ENCODE assay signal across 14 cellular contexts in the genomic region with DNA sequence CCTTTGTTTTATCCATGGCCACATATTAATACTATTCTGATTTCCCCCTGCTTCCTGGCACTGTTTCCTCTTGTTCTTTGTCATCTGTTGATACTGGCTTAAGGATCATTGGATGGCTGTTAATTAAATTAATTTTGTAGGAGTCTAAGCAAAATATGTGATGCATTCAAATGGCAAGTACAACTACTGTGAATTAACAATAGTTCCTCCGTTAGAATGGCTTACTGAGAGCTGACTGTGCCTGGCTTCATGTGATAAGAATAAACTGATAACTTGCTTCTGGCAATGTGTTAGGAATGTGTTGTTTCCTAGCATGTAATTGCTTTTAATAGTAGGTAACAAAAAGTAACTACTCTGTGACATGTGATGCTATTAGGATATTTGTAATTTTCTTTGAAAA.
A peak's percentile ranks its signal among the peaks of the same experiment; 100 is the strongest.
DNase-seq lines count a peak whose midpoint lies in the region; ATAC-seq and TF ChIP-seq lines count a peak whose summit lies in the region.
"Had no signal": no experiment of that assay in that cellular context is flagged by ENCODE, and none has a peak within 500 bp of the region (broad histone marks: within the 10 kb centered on the region; RNA-seq: fewer than 3 reads in every experiment).

No MANE protein-coding gene starts in this region.

- H3K27ac ChIP-seq in heart left ventricle (no peak overlapping the region), left ventricle myocardium inferior (replicated peaks) (no peak overlapping the region), endodermal cell (ENCODE audit: low read depth, low read length) (no peak overlapping the region), mesendoderm (ENCODE audit: low read depth, low read length) (no peak overlapping the region), ovary (no peak overlapping the region)
- H3K27ac ChIP-seq: BLaER1 treated with 17β-estradiol and CSF1 and Interleukin-3, amounts not matched to agents 10 nM and 100 nM; GM23248 had no signal

- no peak overlapping the region for H4K8ac ChIP-seq in mesendoderm (ENCODE audit: low read depth, low read length)

- H3K18ac ChIP-seq in mesendoderm (ENCODE audit: low read length), result no peak overlapping the region

- TF ChIP-seq POLR2A in heart left ventricle (IDR thresholded peaks at IDR 0.05) (no peak), ovary (IDR thresholded peaks at IDR 0.05) (no peak)

- 14 to 15% (median 14%) methylated on average over 1 of the region's 1 CpG for WGBS in heart left ventricle, 4 donors
- 41% methylated on average over 1 of the region's 1 CpG; no CpG with 5 or more reads in 1 of the 2 experiments for WGBS in endodermal cell (ENCODE audit: insufficient coverage in 1 of 2, insufficient read length in 1 of 2), 2 experiments
- WGBS in mesendoderm (ENCODE audit: extremely low coverage, insufficient coverage, low lambda C conversion rate), result no CpG with 5 or more reads among the region's 1 CpG
- 31 to 52% (median 43%) methylated on average over 1 of the region's 1 CpG for WGBS in ovary, 3 donors

- intact Hi-C loops in heart left ventricle (cut with DNase I) (no loop called here), left ventricle myocardium inferior (cut with micrococcal nuclease) (no loop called here), ovary (cut with DNase I) (no loop called here)

- ATAC-seq in heart left ventricle (peak in 3 of 4 donors; percentile 41 to 58 (median 47)), HG03175 (IDR thresholded peaks at IDR 0.05; ENCODE audit: unreplicated experiment) (no peak)

- H3K4me3 Mint-ChIP-seq in endodermal cell, result no peak overlapping the region
- H3K4me3 Mint-ChIP-seq: CD4-positive, CD25-positive, alpha-beta regulatory T cell had no signal

- H3K27ac Mint-ChIP-seq in endodermal cell, result peak overlapping the region; percentile 18
- H3K27ac Mint-ChIP-seq: CD4-positive, CD25-positive, alpha-beta regulatory T cell had no signal

- H3K4me1 ChIP-seq in heart left ventricle (peaks cover 0 to 10% (median 0%) of the 10 kb centered on the region in 12 donors), left ventricle myocardium inferior (peaks cover 16% of the 10 kb centered on the region), endodermal cell (ENCODE audit: control insufficient read depth, insufficient read depth, low read length) (no peaks in the 10 kb centered on the region), mesendoderm (ENCODE audit: control insufficient read depth, low read depth, low read length) (no peaks in the 10 kb centered on the region), ovary (ENCODE audit: insufficient read depth) (no peaks in the 10 kb centered on the region)
- H3K4me1 ChIP-seq: BLaER1 treated with 17β-estradiol and CSF1 and Interleukin-3, amounts not matched to agents 10 nM and 100 nM had no signal

- H4K5ac ChIP-seq in mesendoderm (ENCODE audit: low read length), result no peak overlapping the region

- H3K4ac ChIP-seq in mesendoderm (ENCODE audit: low read depth, low read length), result no peak overlapping the region

- no peaks in the 10 kb centered on the region for H3K27me3 Mint-ChIP-seq in endodermal cell (ENCODE audit: insufficient read depth)
- H3K27me3 Mint-ChIP-seq: CD4-positive, CD25-positive, alpha-beta regulatory T cell had no signal

- no peaks in the 10 kb centered on the region for H3K36me3 ChIP-seq in heart left ventricle
- no peaks in the 10 kb centered on the region for H3K36me3 ChIP-seq in left ventricle myocardium inferior
- H3K36me3 ChIP-seq in endodermal cell (ENCODE audit: control insufficient read depth, insufficient read depth, low read length), result no peaks in the 10 kb centered on the region
- no peaks in the 10 kb centered on the region for H3K36me3 ChIP-seq in mesendoderm (ENCODE audit: control insufficient read depth, insufficient read depth, low read length)
- no peaks in the 10 kb centered on the region for H3K36me3 ChIP-seq in ovary

- peaks cover 29% of the 10 kb centered on the region for H3K4me1 Mint-ChIP-seq in endodermal cell
- H3K4me1 Mint-ChIP-seq: CD4-positive, CD25-positive, alpha-beta regulatory T cell had no signal

- no peak overlapping the region for H2BK120ac ChIP-seq in mesendoderm (ENCODE audit: low read depth, low read length)

- H2BK15ac ChIP-seq in mesendoderm (replicated peaks; ENCODE audit: low read depth), result no peak overlapping the region

- H3K4me3 ChIP-seq in heart left ventricle (no peak overlapping the region), left ventricle myocardium inferior (no peak overlapping the region), endodermal cell (ENCODE audit: low read length) (no peak overlapping the region), mesendoderm (ENCODE audit: low read length) (no peak overlapping the region), ovary (no peak overlapping the region)
- H3K4me3 ChIP-seq: BLaER1 treated with 17β-estradiol and CSF1 and Interleukin-3, amounts not matched to agents 10 nM and 100 nM; GM23248 had no signal

- H3K4me2 ChIP-seq in mesendoderm (ENCODE audit: low read length), result no peak overlapping the region
- H3K4me2 ChIP-seq: BLaER1 treated with 17β-estradiol and CSF1 and Interleukin-3, amounts not matched to agents 10 nM and 100 nM had no signal

- TF ChIP-seq EP300 in ovary (IDR thresholded peaks at IDR 0.05), result no peak

- H3K56ac ChIP-seq in mesendoderm (ENCODE audit: low read length), result no peak overlapping the region

- no peak overlapping the region for H2AK5ac ChIP-seq in mesendoderm (ENCODE audit: low read length)

- no peak for TF ChIP-seq CTCF in heart left ventricle (IDR thresholded peaks at IDR 0.05)
- no peak for TF ChIP-seq CTCF in left ventricle myocardium inferior (IDR thresholded peaks at IDR 0.05; ENCODE audit: borderline replicate concordance)
- TF ChIP-seq CTCF in endodermal cell (conservative IDR thresholded peaks at IDR 0.05), result no peak
- TF ChIP-seq CTCF in ovary (IDR thresholded peaks at IDR 0.05), result no peak

- H3K27me3 ChIP-seq in heart left ventricle (no peaks in the 10 kb centered on the region), left ventricle myocardium inferior (ENCODE audit: low read depth) (no peaks in the 10 kb centered on the region), endodermal cell (ENCODE audit: control insufficient read depth, insufficient read depth, low read length, poor library complexity, severe bottlenecking) (no peaks in the 10 kb centered on the region), mesendoderm (ENCODE audit: insufficient read depth, low read length, poor library complexity) (no peaks in the 10 kb centered on the region), ovary (no peaks in the 10 kb centered on the region)

- no peaks in the 10 kb centered on the region for H3K79me2 ChIP-seq in mesendoderm (ENCODE audit: control insufficient read depth, insufficient read depth, low read length)

- no peaks in the 10 kb centered on the region for H3K9me3 ChIP-seq in heart left ventricle
- H3K9me3 ChIP-seq in left ventricle myocardium inferior (replicated peaks), result no peaks in the 10 kb centered on the region
- H3K9me3 ChIP-seq in endodermal cell (ENCODE audit: control insufficient read depth, low read length), result no peaks in the 10 kb centered on the region
- H3K9me3 ChIP-seq in ovary, result no peaks in the 10 kb centered on the region
- H3K9me3 ChIP-seq: BLaER1 treated with 17β-estradiol and CSF1 and Interleukin-3, amounts not matched to agents 10 nM and 100 nM had no signal

- no peaks in the 10 kb centered on the region for H3K79me1 ChIP-seq in mesendoderm (ENCODE audit: low read length)

- DNase-seq in heart left ventricle (no peak), left ventricle myocardium inferior (no peak), NCI-H226 (peak; percentile 34), endodermal cell (no peak), mesendoderm (peak; percentile 42), ovary (no peak), NCI-H82 (lab: John Stamatoyannopoulos, UW) (no peak)
- DNase-seq: ACHN; CD4-positive, CD25-positive, alpha-beta regulatory T cell; DMS 273 treated with DMSO at 0.1 percent for 48 hours; GM23248; H7 had no signal

- H3K23ac ChIP-seq in mesendoderm (ENCODE audit: low read length), result no peak overlapping the region

- H3K9ac ChIP-seq in endodermal cell (ENCODE audit: extremely low read depth, low read length, poor library complexity, severe bottlenecking) (no peak overlapping the region), mesendoderm (ENCODE audit: low read length) (no peak overlapping the region)
- H3K9ac ChIP-seq: BLaER1 treated with 17β-estradiol and CSF1 and Interleukin-3, amounts not matched to agents 10 nM and 100 nM; GM23248 had no signal

- no peaks in the 10 kb centered on the region for H3K9me3 Mint-ChIP-seq in endodermal cell
- H3K9me3 Mint-ChIP-seq: CD4-positive, CD25-positive, alpha-beta regulatory T cell had no signal

- no peak overlapping the region for H2BK5ac ChIP-seq in mesendoderm (ENCODE audit: low read length)

- H3K36me3 Mint-ChIP-seq in endodermal cell (ENCODE audit: low read depth), result peaks cover 4% of the 10 kb centered on the region
- H3K36me3 Mint-ChIP-seq: CD4-positive, CD25-positive, alpha-beta regulatory T cell had no signal

Comparison
In these comparisons a context has a peak if more than half of its experiments do, and no peak if none do; other contexts are left out.
1. DNase-seq: peak in NCI-H226 (single experiment) and mesendoderm (single experiment); none in heart left ventricle (0 of 5), left ventricle myocardium inferior (single experiment), endodermal cell (single experiment), ovary (0 of 5) and NCI-H82 (single experiment).